In genomic region chr10:128892005-128892404, GRCh38 we compare ENCODE assay signal across 29 cellular contexts.
"Had no signal": no experiment of that assay in that cellular context is flagged by ENCODE, and none has a peak within 500 bp of the region (broad histone marks: within the 10 kb centered on the region; RNA-seq: fewer than 3 reads in every experiment).

No MANE protein-coding gene starts in this region.

- H3K27me3 ChIP-seq: SJCRH30 had no signal

- DNase-seq: Karpas-422, MM.1S, MV-4-11, NCI-H1092, NCI-H1105, NCI-H1417 treated with DMSO at 0.1 percent for 48 hours, NCI-H1436 treated with DMSO at 0.1 percent for 48 hours, NCI-H1694 treated with DMSO at 0.1 percent for 48 hours, NCI-H187 treated with DMSO at 0.1 percent for 48 hours, NCI-H2029, NCI-H2081, NCI-H2171 treated with DMSO at 0.1 percent for 48 hours, NCI-H2227 treated with DMSO at 0.1 percent for 48 hours, NCI-H345, NCI-H446, NCI-H510A treated with DMSO at 0.1 percent for 48 hours, NCI-H524 treated with DMSO at 0.1 percent for 48 hours, NCI-H526 treated with DMSO at 0.1 percent for 48 hours, NCI-H82, PC-9, SHP77, SIG-M5, SJCRH30 had no signal

- H3K27ac ChIP-seq: KMS-11, PC-9, RWPE1, SJCRH30, SK-N-MC had no signal

- H3K4me1 ChIP-seq: SJCRH30 had no signal

- H3K9ac ChIP-seq: KMS-11 had no signal

- ATAC-seq: Panc1, Right ventricle myocardium inferior, SK-N-SH treated with all-trans-retinoic acid at 6 μM for 48 hours had no signal

- H3K36me3 ChIP-seq: SJCRH30 had no signal

- H2AFZ ChIP-seq: PC-9 had no signal

- H3K9me3 ChIP-seq: SJCRH30 had no signal

- H3K4me2 ChIP-seq: KMS-11, PC-9 had no signal

- H3K4me3 ChIP-seq: PC-9, SJCRH30, SK-N-MC had no signal
